Comparison of ENCODE assay signal across 7 cellular contexts in genomic region chr9:85112933-85113418, GRCh38.
"Had no signal": no experiment of that assay in that cellular context is flagged by ENCODE, and none has a peak within 500 bp of the region (broad histone marks: within the 10 kb centered on the region; RNA-seq: fewer than 3 reads in every experiment).

No MANE protein-coding gene starts in this region.

- H3K4me3 Mint-ChIP-seq: GM23338, H9, HFFc6 had no signal

- ATAC-seq: GM23338, K562 had no signal

- H3K4me3 ChIP-seq: GM23338, K562 had no signal

- H3K27ac Mint-ChIP-seq: GM23338, H9, HFFc6 had no signal

- H3K4me1 Mint-ChIP-seq: GM23338 had no signal

- H3K4me2 ChIP-seq: GM23338 had no signal

- DNase-seq: H9, HCEC 1CT, HFFc6, IMR-90, KG1 had no signal

- H3K9me3 Mint-ChIP-seq: GM23338, H9 had no signal

- H2AFZ ChIP-seq: GM23338 had no signal
